ENCODE assay signal across 1 cellular context in the genomic region with DNA sequence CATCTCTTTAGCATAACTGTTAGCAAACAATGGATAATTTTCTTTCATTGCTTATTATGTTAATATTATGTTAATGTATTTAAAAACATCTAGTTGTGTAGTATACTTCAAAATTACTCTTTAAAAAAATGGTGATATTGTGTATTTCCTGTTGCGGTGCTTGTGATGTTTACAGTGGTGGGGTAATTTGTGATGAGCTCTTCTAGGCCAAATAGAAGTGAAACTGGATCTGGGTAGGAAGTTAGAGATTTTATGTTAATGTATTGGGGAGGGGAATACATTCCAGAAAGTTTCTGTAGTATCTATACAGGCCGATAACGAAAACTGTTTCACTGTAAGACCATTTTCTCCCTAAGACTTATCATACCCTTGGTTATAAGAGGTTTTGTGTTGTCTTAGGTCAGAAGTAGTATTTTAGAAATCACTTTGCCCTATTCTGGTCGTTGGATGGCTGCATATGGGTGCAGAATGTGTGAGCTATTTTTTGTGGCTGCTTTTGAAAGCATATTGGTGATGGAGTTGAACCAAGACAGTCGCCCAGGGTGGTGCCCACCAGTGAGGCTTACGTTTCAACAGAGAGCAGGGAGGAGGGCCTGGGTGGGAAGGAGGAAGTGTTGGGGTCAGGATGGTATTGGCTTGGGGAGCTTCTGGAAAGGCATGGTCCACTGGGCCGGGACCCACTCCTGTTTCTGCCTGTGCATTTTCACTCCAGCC.
TF ChIP-seq lines count a peak whose summit lies in the region.

No MANE protein-coding gene starts in this region.

TF ChIP-seq in WTC11, 78 proteins besides CTCF, POLR2A, EP300 and RAD21 (continued from another document):
- TF ChIP-seq ZNF425 (CRISPR knock-in tag; conservative IDR thresholded peaks at IDR 0.05) (no peak), HMGA2 (CRISPR knock-in tag; IDR thresholded peaks at IDR 0.05) (no peak), STAT6 (CRISPR knock-in tag; conservative IDR thresholded peaks at IDR 0.05; ENCODE audit: low read depth) (no peak), USF1 (CRISPR knock-in tag; IDR thresholded peaks at IDR 0.05) (no peak), PRDM15 (CRISPR knock-in tag; IDR thresholded peaks at IDR 0.05) (no peak)
